1 cellular context compared by ENCODE assay signal in genomic region chr12:113098428-113099028, GRCh38.
TF ChIP-seq lines count a peak whose summit lies in the region.

No MANE protein-coding gene starts in this region.

TF ChIP-seq in WTC11, 78 proteins besides CTCF, POLR2A, EP300 and RAD21 (continued from another document and continues in another):
- TF ChIP-seq ZBTB21 (CRISPR knock-in tag; IDR thresholded peaks at IDR 0.05; ENCODE audit: borderline replicate concordance) (0 out of 2 replicates have a peak, but pooled peaks have one; percentile 11), ZNF396 (CRISPR knock-in tag; IDR thresholded peaks at IDR 0.05; ENCODE audit: borderline replicate concordance) (no peak), ATF6 (CRISPR knock-in tag; IDR thresholded peaks at IDR 0.05) (no peak), ZNF232 (CRISPR knock-in tag; IDR thresholded peaks at IDR 0.05) (no peak), FOXK1 (CRISPR knock-in tag; IDR thresholded peaks at IDR 0.05) (no peak), ZNF671 (CRISPR knock-in tag; IDR thresholded peaks at IDR 0.05) (no peak), SP1 (CRISPR knock-in tag; conservative IDR thresholded peaks at IDR 0.05) (no peak), SMAD3 (CRISPR knock-in tag; IDR thresholded peaks at IDR 0.05; ENCODE audit: borderline replicate concordance) (no peak), ZNF423 (CRISPR knock-in tag; IDR thresholded peaks at IDR 0.05) (no peak), RORB (CRISPR knock-in tag; IDR thresholded peaks at IDR 0.05) (no peak), AFF4 (CRISPR knock-in tag; IDR thresholded peaks at IDR 0.05; ENCODE audit: borderline replicate concordance) (no peak), PRRX2 (CRISPR knock-in tag; IDR thresholded peaks at IDR 0.05) (no peak), ZNF121 (CRISPR knock-in tag; IDR thresholded peaks at IDR 0.05) (peak; percentile 94; the same call in 1 of the 2 replicates), JUN (CRISPR knock-in tag; IDR thresholded peaks at IDR 0.05) (no peak), FOXP1 (CRISPR knock-in tag; IDR thresholded peaks at IDR 0.05; ENCODE audit: borderline replicate concordance) (0 out of 2 replicates have a peak, but pooled peaks have one; percentile 33), CDX4 (CRISPR knock-in tag; IDR thresholded peaks at IDR 0.05; ENCODE audit: borderline replicate concordance) (no peak), ARID4B (CRISPR knock-in tag; IDR thresholded peaks at IDR 0.05; ENCODE audit: borderline replicate concordance) (no peak), CBFB (CRISPR knock-in tag; IDR thresholded peaks at IDR 0.05; ENCODE audit: low read depth) (no peak), USF1 (CRISPR knock-in tag; IDR thresholded peaks at IDR 0.05) (peak; percentile 64; the same call in 1 of the 2 replicates), ZMAT4 (CRISPR knock-in tag; IDR thresholded peaks at IDR 0.05) (no peak), ZNF263 (CRISPR knock-in tag; IDR thresholded peaks at IDR 0.05; ENCODE audit: low read depth) (no peak), TP53 (CRISPR knock-in tag; IDR thresholded peaks at IDR 0.05) (no peak), E2F5 (CRISPR knock-in tag; IDR thresholded peaks at IDR 0.05) (no peak), STAT6 (CRISPR knock-in tag; conservative IDR thresholded peaks at IDR 0.05; ENCODE audit: low read depth) (no peak), SOX15 (CRISPR knock-in tag; IDR thresholded peaks at IDR 0.05) (no peak), GTF2I (CRISPR knock-in tag; conservative IDR thresholded peaks at IDR 0.05) (peak; percentile 97), PRDM15 (CRISPR knock-in tag; IDR thresholded peaks at IDR 0.05) (no peak), ZNF317 (CRISPR knock-in tag; IDR thresholded peaks at IDR 0.05; ENCODE audit: borderline replicate concordance, low read depth) (no peak), AR (CRISPR knock-in tag; IDR thresholded peaks at IDR 0.05) (0 out of 2 replicates have a peak, but pooled peaks have one; percentile 36), CREM (CRISPR knock-in tag; IDR thresholded peaks at IDR 0.05) (no peak), NFE2L1 (CRISPR knock-in tag; IDR thresholded peaks at IDR 0.05) (no peak)
